In the genomic region with DNA sequence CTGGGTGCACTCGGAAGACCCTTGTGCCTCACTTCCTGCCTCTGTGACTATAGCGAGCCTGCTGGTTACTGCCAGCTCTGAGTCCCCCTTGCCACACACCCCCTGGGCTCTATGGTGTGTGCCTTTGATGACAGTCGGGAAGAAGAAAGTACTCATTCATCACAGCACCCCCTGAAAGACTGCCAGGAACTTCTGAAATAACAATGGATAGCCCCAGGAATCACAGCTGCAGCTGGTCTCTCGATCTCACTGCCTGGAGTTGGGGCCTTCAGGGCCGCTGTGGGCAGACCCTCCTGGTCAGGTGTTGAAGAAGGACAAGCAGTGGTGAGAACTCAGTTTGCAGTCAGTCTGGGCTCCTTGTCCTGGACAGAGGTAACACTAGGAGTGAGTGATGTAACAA, we compare ENCODE assay signal across 29 cellular contexts. TPM values are rescaled to one million over a fixed set of nuclear protein-coding genes. Genes with fewer than 3 reads are reported as not detected.
DNase-seq lines count a peak whose midpoint lies in the region; ATAC-seq and TF ChIP-seq lines count a peak whose summit lies in the region.
"Had no signal": no experiment of that assay in that cellular context is flagged by ENCODE, and none has a peak within 500 bp of the region (broad histone marks: within the 10 kb centered on the region; RNA-seq: fewer than 3 reads in every experiment).

No MANE protein-coding gene starts in this region.

- no peak overlapping the region for H3K4me3 Mint-ChIP-seq in MCF 10A (ENCODE audit: unreplicated experiment)
- H3K4me3 Mint-ChIP-seq in naive thymus-derived CD8-positive, alpha-beta T cell = no peak overlapping the region
- H3K4me3 Mint-ChIP-seq: activated naive CD4-positive, alpha-beta T cell treated with anti-CD3 and anti-CD28 coated beads for 36 hours; activated T-cell treated with anti-CD3 and anti-CD28 coated beads, Interleukin-2, amount 50 U/mL, for 72 hours; CD8-positive, alpha-beta memory T cell; nephron; stimulated activated naive CD8-positive, alpha-beta T cell treated with anti-CD3 and anti-CD28 coated beads, Interleukin-15, Interleukin-2, amounts not matched to agents 100 ng/mL and 50 ng/mL, for 24 hours; T-helper 1 cell treated with Interleukin-12 subunit alpha and Interleukin-12 subunit beta and Interleukin-4 antibody, amounts not matched to agents 30 μg/mL and 1 μg/mL, for 36 hours had no signal

- H3K27me3 ChIP-seq in mammary epithelial cell (ENCODE audit: insufficient read depth, low read length) = no peaks in the 10 kb centered on the region
- H3K27me3 ChIP-seq: cardiac muscle cell, sigmoid colon, SJSA1, tibial nerve had no signal

- no peak overlapping the region for H3K4me2 ChIP-seq in mammary epithelial cell (ENCODE audit: insufficient read depth, low read depth, low read length)

- H2AFZ ChIP-seq in mammary epithelial cell (ENCODE audit: low read depth, low read length) = peak overlapping the region; percentile 20

- ATAC-seq in naive thymus-derived CD8-positive, alpha-beta T cell = no peak
- ATAC-seq: activated T-cell treated with anti-CD3 and anti-CD28 coated beads, Interleukin-2, amount 50 U/mL, for 72 hours; K562; left lobe of liver had no signal

- H4K20me1 ChIP-seq in mammary epithelial cell (ENCODE audit: insufficient read depth, low read length) = no peaks in the 10 kb centered on the region

- no peaks in the 10 kb centered on the region for H3K79me2 ChIP-seq in mammary epithelial cell (ENCODE audit: insufficient read depth, low read length)

- in situ Hi-C loops in mammary epithelial cell (cut with MboI; ENCODE audit: low sequenced_read_pairs in 2 of 2) = no loop called here

- H3K9ac ChIP-seq in mammary epithelial cell (ENCODE audit: insufficient read depth, low read length) = no peak overlapping the region

- no peaks in the 10 kb centered on the region for H3K4me1 Mint-ChIP-seq in MCF 10A (ENCODE audit: insufficient read depth, unreplicated experiment)
- H3K4me1 Mint-ChIP-seq in naive thymus-derived CD8-positive, alpha-beta T cell = peaks cover 0 to 4% (median 0%) of the 10 kb centered on the region in 4 donors
- H3K4me1 Mint-ChIP-seq: CD8-positive, alpha-beta memory T cell; nephron had no signal

- no peak overlapping the region for H3K4me3 ChIP-seq in mammary epithelial cell (replicated peaks in 1 of 3; ENCODE audit: insufficient read depth in 1 of 3, low read depth in 2 of 3, low read length in 3 of 3)
- H3K4me3 ChIP-seq: cardiac muscle cell, heart right ventricle, K562, sigmoid colon, SJSA1, tibial nerve had no signal

- CTCF ChIA-PET in mammary epithelial cell (lab: Charles Lee; ENCODE audit: low non-redundant PET) (no interaction called here), MCF 10A (lab: Yijun Ruan, JAX) (interaction anchor here (0.6 to 10.5 kb wide), 5 partner anchors 10 to 118 kb away, joined by 3 to 254 read pairs (median 8); a partner anchor contains a TSS)

- TF ChIP-seq CTCF in mammary epithelial cell (conservative IDR thresholded peaks at IDR 0.05 in 1 of 2, IDR thresholded peaks at IDR 0.05 in 1 of 2; ENCODE audit: extremely low read depth in 1 of 2, insufficient read depth in 1 of 2, low read depth in 1 of 2, low read length in 2 of 2) (no peak), MCF 10A (IDR thresholded peaks at IDR 0.05; ENCODE audit: unreplicated experiment) (no peak)

- H3K36me3 ChIP-seq in mammary epithelial cell (ENCODE audit: insufficient read depth, low read length) = no peaks in the 10 kb centered on the region
- H3K36me3 ChIP-seq: cardiac muscle cell, SJSA1 had no signal

- H3K9me3 ChIP-seq in mammary epithelial cell (replicated peaks; ENCODE audit: insufficient read depth, low read length) = no peaks in the 10 kb centered on the region
- H3K9me3 ChIP-seq: sigmoid colon, SJSA1, tibial nerve had no signal

- H3K9me3 Mint-ChIP-seq in MCF 10A (ENCODE audit: unreplicated experiment) = no peaks in the 10 kb centered on the region
- H3K9me3 Mint-ChIP-seq in naive thymus-derived CD8-positive, alpha-beta T cell = peaks cover 0 to 5% (median 3%) of the 10 kb centered on the region in 9 donors
- H3K9me3 Mint-ChIP-seq: activated naive CD4-positive, alpha-beta T cell treated with anti-CD3 and anti-CD28 coated beads for 36 hours; nephron; stimulated activated naive CD8-positive, alpha-beta T cell treated with anti-CD3 and anti-CD28 coated beads, Interleukin-15, Interleukin-2, amounts not matched to agents 100 ng/mL and 50 ng/mL, for 24 hours had no signal

- 27% methylated on average over 5 of the region's 5 CpGs for WGBS in mammary epithelial cell (ENCODE audit: low coverage, missing lambda C conversion rate)

- H3K27me3 Mint-ChIP-seq in MCF 10A (ENCODE audit: insufficient read depth, unreplicated experiment) = peaks cover 5% of the 10 kb centered on the region
- H3K27me3 Mint-ChIP-seq in naive thymus-derived CD8-positive, alpha-beta T cell = peaks cover 1 to 28% (median 9%) of the 10 kb centered on the region in 5 donors

- POLR2A ChIA-PET in MCF 10A (lab: Yijun Ruan, JAX) = no interaction called here
- POLR2A ChIA-PET in naive thymus-derived CD8-positive, alpha-beta T cell (lab: Charles Lee) = interaction anchor here (1.5 kb wide), 1 partner anchor 10 kb away, joined by 3 read pairs; a partner anchor contains a TSS

- no TSS peak for BruUV-seq in mammary epithelial cell (replicated peaks; lab: Mats Ljungman, UMichigan)
- no TSS peak for BruUV-seq in MCF 10A (replicated peaks; lab: Mats Ljungman, UMichigan)

- no peak overlapping the region for H3K27ac ChIP-seq in mammary epithelial cell (ENCODE audit: insufficient read depth, low read depth, low read length)
- H3K27ac ChIP-seq: 22Rv1, cardiac muscle cell, heart right ventricle, sigmoid colon, SJSA1, tibial nerve had no signal

- no peaks in the 10 kb centered on the region for H3K4me1 ChIP-seq in mammary epithelial cell (ENCODE audit: insufficient read depth, low read length)
- H3K4me1 ChIP-seq: SJSA1, tibial nerve had no signal

- H3K36me3 Mint-ChIP-seq in MCF 10A (ENCODE audit: insufficient read depth, unreplicated experiment) = no peaks in the 10 kb centered on the region
- H3K36me3 Mint-ChIP-seq in naive thymus-derived CD8-positive, alpha-beta T cell = peaks cover 0 to 13% (median 2%) of the 10 kb centered on the region in 3 donors

- no peak for DNase-seq in mammary epithelial cell
- no peak for DNase-seq in MCF 10A (ENCODE audit: unreplicated experiment)
- peak; percentile 65 for DNase-seq in foreskin melanocyte
- peak; percentile 64 for DNase-seq in middle frontal gyrus (ENCODE audit: extremely low spot score, low spot score)
- DNase-seq in RPMI8226 = no peak
- DNase-seq in NCI-H1105 (lab: John Stamatoyannopoulos, UW) = no peak
- DNase-seq in NCI-H446 (lab: John Stamatoyannopoulos, UW) = no peak
- DNase-seq in naive thymus-derived CD8-positive, alpha-beta T cell = no peak
- DNase-seq: activated CD4-positive, alpha-beta T cell treated with anti-CD3 and anti-CD28 coated beads for 48 hours; activated naive CD4-positive, alpha-beta T cell treated with anti-CD3 and anti-CD28 coated beads for 36 hours; activated T-cell treated with anti-CD3 and anti-CD28 coated beads, Interleukin-2, amount 50 U/mL, for 72 hours; amniotic stem cell; CD8-positive, alpha-beta memory T cell; heart right ventricle; MM.1S; NCI-H1436; NCI-H510A; sigmoid colon; stimulated activated CD4-positive, alpha-beta T cell treated with anti-CD3 and anti-CD28 coated beads, Interleukin-15, amount 100 ng/mL, for 24 hours had no signal

- dilution Hi-C loops in mammary epithelial cell (cut with HindIII; ENCODE audit: low sequenced_read_pairs) = no loop called here

- intact Hi-C loops in mammary epithelial cell (cut with micrococcal nuclease) (no loop called here), MCF 10A (cut with micrococcal nuclease) (no loop called here)

- H3K27ac Mint-ChIP-seq in MCF 10A (ENCODE audit: low read depth, unreplicated experiment) = no peak overlapping the region
- H3K27ac Mint-ChIP-seq in naive thymus-derived CD8-positive, alpha-beta T cell = no peak overlapping the region
- H3K27ac Mint-ChIP-seq: activated naive CD4-positive, alpha-beta T cell treated with anti-CD3 and anti-CD28 coated beads for 36 hours; activated T-cell treated with anti-CD3 and anti-CD28 coated beads, Interleukin-2, amount 50 U/mL, for 72 hours; CD8-positive, alpha-beta memory T cell; nephron; progenitor cell of endocrine pancreas; stimulated activated naive CD8-positive, alpha-beta T cell treated with anti-CD3 and anti-CD28 coated beads, Interleukin-15, Interleukin-2, amounts not matched to agents 100 ng/mL and 50 ng/mL, for 24 hours; T-helper 1 cell treated with Interleukin-12 subunit alpha and Interleukin-12 subunit beta and Interleukin-4 antibody, amounts not matched to agents 30 μg/mL and 1 μg/mL, for 36 hours had no signal

RNA-seq across cellular contexts. Expression of a gene that starts 9.8 kb away (rescaled TPM):
- total RNA-seq in mammary epithelial cell (10 to 100 TPM; 15.5 to 22.1 TPM), MCF 10A (2022) (19.0 and 20.0 TPM in 2 replicates)
- polyA plus RNA-seq in mammary epithelial cell = 12.4 TPM
- 33.4 TPM for polyA minus RNA-seq in mammary epithelial cell
- total RNA-seq in naive thymus-derived CD8-positive, alpha-beta T cell = 10 to 100 TPM; 19.4 to 20.4 TPM
- polyA plus RNA-seq in naive thymus-derived CD8-positive, alpha-beta T cell = 1 to 10 TPM; 7.5 to 8.5 (median 7.8) TPM

RNA-seq across cellular contexts. Expression of a gene that starts 10.1 kb away (rescaled TPM):
- total RNA-seq in mammary epithelial cell (10 to 100 TPM; 10.4 to 18.5 TPM), MCF 10A (2022) (10.1 and 11.5 TPM in 2 replicates)
- 8.1 TPM for polyA plus RNA-seq in mammary epithelial cell
- not detected for polyA minus RNA-seq in mammary epithelial cell
- 1 to 10 TPM; 6.4 to 8.6 TPM for total RNA-seq in naive thymus-derived CD8-positive, alpha-beta T cell
- 10 to 100 TPM; 17.4 to 31.2 (median 23.7) TPM for polyA plus RNA-seq in naive thymus-derived CD8-positive, alpha-beta T cell

RNA-seq across cellular contexts. Expression of a gene that starts 36.4 kb away (rescaled TPM):
- total RNA-seq in mammary epithelial cell = 10 to 100 TPM; 39.6 to 42.2 TPM
- 12.4 TPM for polyA plus RNA-seq in mammary epithelial cell
- 6.9 TPM for polyA minus RNA-seq in mammary epithelial cell
- 55.1 and 62.2 TPM in 2 replicates for total RNA-seq in MCF 10A (2022)
- 10 to 100 TPM; 24.1 to 26.6 TPM for total RNA-seq in naive thymus-derived CD8-positive, alpha-beta T cell
- polyA plus RNA-seq in naive thymus-derived CD8-positive, alpha-beta T cell = 10 to 100 TPM; 16.3 to 21.9 (median 21.0) TPM

RNA-seq across cellular contexts. Expression of a gene that starts 58.7 kb away (rescaled TPM):
- total RNA-seq in mammary epithelial cell (10 to 100 TPM in 1 of 2 donors, 1 to 10 TPM in 1; 9.4 to 21.3 TPM), MCF 10A (2022) (3.4 and 3.9 TPM in 2 replicates)
- 7.1 TPM for polyA plus RNA-seq in mammary epithelial cell
- polyA minus RNA-seq in mammary epithelial cell = 8.9 TPM
- total RNA-seq in naive thymus-derived CD8-positive, alpha-beta T cell = 1 to 10 TPM; 6.0 to 6.1 TPM
- polyA plus RNA-seq in naive thymus-derived CD8-positive, alpha-beta T cell = 1 to 10 TPM; 4.4 to 6.0 (median 5.4) TPM

Comparison
In these comparisons a context has a peak if more than half of its experiments do, and no peak if none do; other contexts are left out.
1. DNase-seq: peak in foreskin melanocyte (single experiment) and middle frontal gyrus (single experiment); none in mammary epithelial cell (single experiment), MCF 10A (single experiment), RPMI8226 (single experiment), NCI-H1105 (single experiment), NCI-H446 (0 of 2) and naive thymus-derived CD8-positive, alpha-beta T cell (0 of 10).